Comparison of ENCODE assay signal across 15 cellular contexts in genomic region chr13:90683711-90684131, GRCh38.
DNase-seq lines count a peak whose midpoint lies in the region; ATAC-seq, FAIRE-seq and TF ChIP-seq lines count a peak whose summit lies in the region.
"Had no signal": no experiment of that assay in that cellular context is flagged by ENCODE, and none has a peak within 500 bp of the region (broad histone marks: within the 10 kb centered on the region; RNA-seq: fewer than 3 reads in every experiment).

No MANE protein-coding gene starts in this region.

- FAIRE-seq in RCC 7860 (lab: Jason Lieb, UNC), result no peak
- FAIRE-seq: GM18507 had no signal

- H2AFZ ChIP-seq in GM23338 (0 out of 2 replicates have a peak overlapping the region, but pooled peaks have one; percentile 31), neural cell (ENCODE audit: low read depth, low read length) (no peak overlapping the region)

- H3K4me1 ChIP-seq in GM23338 (ENCODE audit: insufficient read depth), result no peaks in the 10 kb centered on the region

- no peaks in the 10 kb centered on the region for H3K27me3 Mint-ChIP-seq in GM23338 (ENCODE audit: insufficient read depth, low read depth, poor library complexity)
- H3K27me3 Mint-ChIP-seq: CD8-positive, alpha-beta memory T cell had no signal

- H3K9me3 Mint-ChIP-seq in GM23338, result no peaks in the 10 kb centered on the region

- TF ChIP-seq RAD21 in neural cell (conservative IDR thresholded peaks at IDR 0.05), result no peak

- H3K36me3 ChIP-seq in GM23338 (ENCODE audit: insufficient read depth) (no peaks in the 10 kb centered on the region), neural cell (ENCODE audit: insufficient read depth, low read length) (no peaks in the 10 kb centered on the region)

- no peaks in the 10 kb centered on the region for H3K36me3 Mint-ChIP-seq in GM23338 (ENCODE audit: low read depth)
- H3K36me3 Mint-ChIP-seq: CD8-positive, alpha-beta memory T cell had no signal

- no peak overlapping the region for H3K4me3 Mint-ChIP-seq in GM23338
- H3K4me3 Mint-ChIP-seq: CD8-positive, alpha-beta memory T cell had no signal

- H3K9me2 ChIP-seq in GM23338 (ENCODE audit: insufficient read depth) (no peaks in the 10 kb centered on the region), neural cell (ENCODE audit: insufficient read depth, low read length) (no peaks in the 10 kb centered on the region)
- H3K9me2 ChIP-seq: SK-N-SH had no signal

- no peaks in the 10 kb centered on the region for H3K79me2 ChIP-seq in GM23338 (replicated peaks; ENCODE audit: insufficient read depth)
- H3K79me2 ChIP-seq in neural cell (replicated peaks; ENCODE audit: insufficient read depth, low read length), result no peaks in the 10 kb centered on the region

- H3K4me1 Mint-ChIP-seq in GM23338, result peaks cover 3% of the 10 kb centered on the region; the same call in 1 of the 3 replicates
- H3K4me1 Mint-ChIP-seq: CD8-positive, alpha-beta memory T cell had no signal

- TF ChIP-seq EP300 in neural cell (conservative IDR thresholded peaks at IDR 0.05; ENCODE audit: poor library complexity, severe bottlenecking), result peak; percentile 76

- H3K4me2 ChIP-seq in GM23338 (no peak overlapping the region), neural cell (ENCODE audit: low read length) (no peak overlapping the region)
- H3K4me2 ChIP-seq: SK-N-SH had no signal

- H3F3A ChIP-seq in GM23338 (replicated peaks; ENCODE audit: low read depth) (no peaks in the 10 kb centered on the region), neural cell (ENCODE audit: insufficient read depth, low read length, poor library complexity, severe bottlenecking) (peaks cover 4% of the 10 kb centered on the region)

- no peaks in the 10 kb centered on the region for H3K9me3 ChIP-seq in neural cell (ENCODE audit: low read length)
- H3K9me3 ChIP-seq: SK-N-SH had no signal

- H3K27me3 ChIP-seq in GM23338 (ENCODE audit: insufficient read depth) (no peaks in the 10 kb centered on the region), neural cell (ENCODE audit: insufficient read depth, low read depth, low read length) (no peaks in the 10 kb centered on the region)

- ATAC-seq in GM23338, result no peak
- ATAC-seq: PC-3 had no signal

- no peak overlapping the region for H3K27ac Mint-ChIP-seq in GM23338
- H3K27ac Mint-ChIP-seq: CD8-positive, alpha-beta memory T cell had no signal

- DNase-seq in GM23338 (ENCODE audit: low spot score) (no peak), NCI-H69 (lab: John Stamatoyannopoulos, UW) (peak; percentile 30), dermis microvascular lymphatic vessel endothelial cell (ENCODE audit: low read depth in 2 of 2) (peak; percentile 57 to 59), SKM-1 (lab: John Stamatoyannopoulos, UW; ENCODE audit: unreplicated experiment) (no peak), RCC 7860 (ENCODE audit: low spot score) (no peak)
- DNase-seq in stimulated activated naive CD4-positive, alpha-beta T cell treated with Interleukin-2 at 50 U/mL for 16 hours (lab: John Stamatoyannopoulos, UW), result no peak
- DNase-seq: CD8-positive, alpha-beta memory T cell; NCI-H1436 treated with DMSO at 0.1 percent for 48 hours; NCI-H2081; NCI-H2227 treated with DMSO at 0.1 percent for 48 hours; NCI-H526 treated with DMSO at 0.1 percent for 48 hours; PC-3; SK-N-SH had no signal

- TF ChIP-seq CTCF in GM23338 (conservative IDR thresholded peaks at IDR 0.05; ENCODE audit: low read depth in 2 of 2) (no peak), neural cell (IDR thresholded peaks at IDR 0.05; ENCODE audit: poor library complexity, severe bottlenecking) (no peak)

- H3K9ac ChIP-seq in neural cell (ENCODE audit: low read length), result no peak overlapping the region
- H3K9ac ChIP-seq: SK-N-SH had no signal

- H3K27ac ChIP-seq in GM23338 (ENCODE audit: low read depth), result no peak overlapping the region
- peak overlapping the region; percentile 61 for H3K27ac ChIP-seq in neural cell (ENCODE audit: low read length)

- H3K4me3 ChIP-seq in GM23338, result no peak overlapping the region
- H3K4me3 ChIP-seq in neural cell (ENCODE audit: low read length), result no peak overlapping the region

- H4K20me1 ChIP-seq in GM23338 (replicated peaks; ENCODE audit: insufficient read depth) (no peaks in the 10 kb centered on the region), neural cell (ENCODE audit: insufficient read depth) (no peaks in the 10 kb centered on the region)

TF ChIP-seq in GM23338, 12 proteins besides CTCF, POLR2A, EP300 and RAD21 (continues in another document):
- TF ChIP-seq, protein P1, sequence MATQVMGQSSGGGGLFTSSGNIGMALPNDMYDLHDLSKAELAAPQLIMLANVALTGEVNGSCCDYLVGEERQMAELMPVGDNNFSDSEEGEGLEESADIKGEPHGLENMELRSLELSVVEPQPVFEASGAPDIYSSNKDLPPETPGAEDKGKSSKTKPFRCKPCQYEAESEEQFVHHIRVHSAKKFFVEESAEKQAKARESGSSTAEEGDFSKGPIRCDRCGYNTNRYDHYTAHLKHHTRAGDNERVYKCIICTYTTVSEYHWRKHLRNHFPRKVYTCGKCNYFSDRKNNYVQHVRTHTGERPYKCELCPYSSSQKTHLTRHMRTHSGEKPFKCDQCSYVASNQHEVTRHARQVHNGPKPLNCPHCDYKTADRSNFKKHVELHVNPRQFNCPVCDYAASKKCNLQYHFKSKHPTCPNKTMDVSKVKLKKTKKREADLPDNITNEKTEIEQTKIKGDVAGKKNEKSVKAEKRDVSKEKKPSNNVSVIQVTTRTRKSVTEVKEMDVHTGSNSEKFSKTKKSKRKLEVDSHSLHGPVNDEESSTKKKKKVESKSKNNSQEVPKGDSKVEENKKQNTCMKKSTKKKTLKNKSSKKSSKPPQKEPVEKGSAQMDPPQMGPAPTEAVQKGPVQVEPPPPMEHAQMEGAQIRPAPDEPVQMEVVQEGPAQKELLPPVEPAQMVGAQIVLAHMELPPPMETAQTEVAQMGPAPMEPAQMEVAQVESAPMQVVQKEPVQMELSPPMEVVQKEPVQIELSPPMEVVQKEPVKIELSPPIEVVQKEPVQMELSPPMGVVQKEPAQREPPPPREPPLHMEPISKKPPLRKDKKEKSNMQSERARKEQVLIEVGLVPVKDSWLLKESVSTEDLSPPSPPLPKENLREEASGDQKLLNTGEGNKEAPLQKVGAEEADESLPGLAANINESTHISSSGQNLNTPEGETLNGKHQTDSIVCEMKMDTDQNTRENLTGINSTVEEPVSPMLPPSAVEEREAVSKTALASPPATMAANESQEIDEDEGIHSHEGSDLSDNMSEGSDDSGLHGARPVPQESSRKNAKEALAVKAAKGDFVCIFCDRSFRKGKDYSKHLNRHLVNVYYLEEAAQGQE (IDR thresholded peaks at IDR 0.05; ENCODE audit: unreplicated experiment), result no peak
- TF ChIP-seq NANOG (IDR thresholded peaks at IDR 0.05; ENCODE audit: borderline replicate concordance) (no peak), STAT1 (IDR thresholded peaks at IDR 0.05; ENCODE audit: unreplicated experiment) (no peak), CREB1 (CRISPR knock-in tag; IDR thresholded peaks at IDR 0.05; ENCODE audit: low read depth) (no peak)
- TF ChIP-seq, protein P2, sequence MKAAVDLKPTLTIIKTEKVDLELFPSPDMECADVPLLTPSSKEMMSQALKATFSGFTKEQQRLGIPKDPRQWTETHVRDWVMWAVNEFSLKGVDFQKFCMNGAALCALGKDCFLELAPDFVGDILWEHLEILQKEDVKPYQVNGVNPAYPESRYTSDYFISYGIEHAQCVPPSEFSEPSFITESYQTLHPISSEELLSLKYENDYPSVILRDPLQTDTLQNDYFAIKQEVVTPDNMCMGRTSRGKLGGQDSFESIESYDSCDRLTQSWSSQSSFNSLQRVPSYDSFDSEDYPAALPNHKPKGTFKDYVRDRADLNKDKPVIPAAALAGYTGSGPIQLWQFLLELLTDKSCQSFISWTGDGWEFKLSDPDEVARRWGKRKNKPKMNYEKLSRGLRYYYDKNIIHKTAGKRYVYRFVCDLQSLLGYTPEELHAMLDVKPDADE (IDR thresholded peaks at IDR 0.05), result no peak

TF ChIP-seq in neural cell, 6 proteins besides CTCF, POLR2A, EP300 and RAD21:
- TF ChIP-seq, protein P1 (IDR thresholded peaks at IDR 0.05; ENCODE audit: borderline replicate concordance), result peak; percentile 92
- TF ChIP-seq POLR2AphosphoS5 (IDR thresholded peaks at IDR 0.05) (peak; percentile 62), TAF1 (IDR thresholded peaks at IDR 0.05; ENCODE audit: low read depth) (no peak)

Comparison
In these comparisons a context has a peak if more than half of its experiments do, and no peak if none do; other contexts are left out.
1. DNase-seq: peak in NCI-H69 (single experiment) and dermis microvascular lymphatic vessel endothelial cell (2 of 2); none in GM23338 (single experiment), SKM-1 (single experiment), stimulated activated naive CD4-positive, alpha-beta T cell treated with Interleukin-2 at 50 U/mL for 16 hours (single experiment) and RCC 7860 (single experiment).